1 cellular context compared by ENCODE assay signal in the genomic region with DNA sequence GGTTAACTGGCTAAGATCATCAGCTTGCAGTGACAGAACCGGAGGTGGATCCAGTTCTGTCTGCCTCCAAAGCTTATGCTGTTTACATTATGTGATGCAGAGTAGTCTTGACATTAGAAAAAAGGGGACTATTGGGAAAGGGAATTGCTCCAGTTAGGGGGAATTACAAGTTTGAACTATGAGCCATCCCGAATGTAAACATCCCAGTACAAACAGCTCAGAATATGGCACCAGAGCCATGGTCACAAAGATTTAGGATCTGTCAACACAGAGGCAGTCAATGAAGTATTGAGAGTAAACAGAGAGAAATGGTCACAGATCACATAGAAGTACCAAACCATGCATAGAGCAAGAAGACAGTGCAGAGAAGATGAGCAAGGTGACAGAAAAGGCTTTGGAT.
TF ChIP-seq lines count a peak whose summit lies in the region.

No MANE protein-coding gene starts in this region.

TF ChIP-seq in HepG2, 621 proteins besides CTCF, POLR2A, EP300 and RAD21 (continued from another document and continues in another):
- TF ChIP-seq, protein P1, sequence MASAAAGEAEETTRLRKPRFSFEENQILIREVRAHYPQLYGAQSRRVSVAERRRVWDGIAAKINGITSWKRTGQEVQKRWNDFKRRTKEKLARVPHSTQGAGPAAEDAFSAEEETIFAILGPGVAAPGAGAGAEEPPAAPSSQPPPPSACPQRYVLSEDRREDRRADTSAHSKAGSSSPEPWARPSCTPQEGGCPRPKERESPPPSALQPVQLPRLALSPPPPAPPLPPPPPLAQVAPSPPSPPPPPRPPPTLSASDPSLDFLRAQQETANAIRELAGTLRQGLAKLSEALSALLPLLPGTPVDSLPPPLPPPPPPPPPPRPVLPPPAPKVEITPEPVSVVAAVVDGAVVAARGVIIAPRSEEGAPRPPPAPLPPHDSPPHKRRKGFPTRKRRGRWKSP (CRISPR knock-in tag; IDR thresholded peaks at IDR 0.05), result no peak; the same call in 1 of the 2 replicates
- no peak for TF ChIP-seq RELA (CRISPR knock-in tag; IDR thresholded peaks at IDR 0.05)
- no peak for TF ChIP-seq ZNF230 (CRISPR knock-in tag; IDR thresholded peaks at IDR 0.05)
- TF ChIP-seq SALL1 (CRISPR knock-in tag; IDR thresholded peaks at IDR 0.05), result peak; percentile 94
- TF ChIP-seq, protein P2, sequence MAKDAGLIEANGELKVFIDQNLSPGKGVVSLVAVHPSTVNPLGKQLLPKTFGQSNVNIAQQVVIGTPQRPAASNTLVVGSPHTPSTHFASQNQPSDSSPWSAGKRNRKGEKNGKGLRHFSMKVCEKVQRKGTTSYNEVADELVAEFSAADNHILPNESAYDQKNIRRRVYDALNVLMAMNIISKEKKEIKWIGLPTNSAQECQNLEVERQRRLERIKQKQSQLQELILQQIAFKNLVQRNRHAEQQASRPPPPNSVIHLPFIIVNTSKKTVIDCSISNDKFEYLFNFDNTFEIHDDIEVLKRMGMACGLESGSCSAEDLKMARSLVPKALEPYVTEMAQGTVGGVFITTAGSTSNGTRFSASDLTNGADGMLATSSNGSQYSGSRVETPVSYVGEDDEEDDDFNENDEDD (CRISPR knock-in tag; IDR thresholded peaks at IDR 0.05; ENCODE audit: borderline replicate concordance), result no peak
- peak; percentile 87 for TF ChIP-seq SOX5 (CRISPR knock-in tag; IDR thresholded peaks at IDR 0.05; ENCODE audit: borderline replicate concordance)
- TF ChIP-seq ESRRA (CRISPR knock-in tag; IDR thresholded peaks at IDR 0.05; ENCODE audit: low read depth), result 0 out of 2 replicates have a peak, but pooled peaks have one; percentile 32
- no peak for TF ChIP-seq ZNF234 (CRISPR knock-in tag; conservative IDR thresholded peaks at IDR 0.05)
- TF ChIP-seq ZNF251 (CRISPR knock-in tag; IDR thresholded peaks at IDR 0.05), result no peak
- TF ChIP-seq ZNF335 (CRISPR knock-in tag; IDR thresholded peaks at IDR 0.05), result peak; percentile 49; the same call in 1 of the 2 replicates
- TF ChIP-seq, protein P3, sequence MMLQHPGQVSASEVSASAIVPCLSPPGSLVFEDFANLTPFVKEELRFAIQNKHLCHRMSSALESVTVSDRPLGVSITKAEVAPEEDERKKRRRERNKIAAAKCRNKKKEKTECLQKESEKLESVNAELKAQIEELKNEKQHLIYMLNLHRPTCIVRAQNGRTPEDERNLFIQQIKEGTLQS (CRISPR knock-in tag; IDR thresholded peaks at IDR 0.05), result peak; percentile 80
- TF ChIP-seq NFATC3 (CRISPR knock-in tag; IDR thresholded peaks at IDR 0.05), result no peak
- no peak for TF ChIP-seq NBN (conservative IDR thresholded peaks at IDR 0.05)
- TF ChIP-seq, protein P4, sequence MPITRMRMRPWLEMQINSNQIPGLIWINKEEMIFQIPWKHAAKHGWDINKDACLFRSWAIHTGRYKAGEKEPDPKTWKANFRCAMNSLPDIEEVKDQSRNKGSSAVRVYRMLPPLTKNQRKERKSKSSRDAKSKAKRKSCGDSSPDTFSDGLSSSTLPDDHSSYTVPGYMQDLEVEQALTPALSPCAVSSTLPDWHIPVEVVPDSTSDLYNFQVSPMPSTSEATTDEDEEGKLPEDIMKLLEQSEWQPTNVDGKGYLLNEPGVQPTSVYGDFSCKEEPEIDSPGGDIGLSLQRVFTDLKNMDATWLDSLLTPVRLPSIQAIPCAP (CRISPR knock-in tag; IDR thresholded peaks at IDR 0.05; ENCODE audit: low read depth), result no peak
- peak; percentile 76 for TF ChIP-seq ZNF670 (CRISPR knock-in tag; IDR thresholded peaks at IDR 0.05; ENCODE audit: borderline replicate concordance)
- TF ChIP-seq ATAD3A (CRISPR knock-in tag; IDR thresholded peaks at IDR 0.05), result no peak
- TF ChIP-seq ZNF317 (CRISPR knock-in tag; IDR thresholded peaks at IDR 0.05), result no peak
- 0 out of 2 replicates have a peak, but pooled peaks have one; percentile 37 for TF ChIP-seq ZBTB21 (CRISPR knock-in tag; IDR thresholded peaks at IDR 0.05)
- peak; percentile 83 for TF ChIP-seq ZNF781 (CRISPR knock-in tag; IDR thresholded peaks at IDR 0.05; ENCODE audit: borderline replicate concordance, not compliant biosample characterization)
- TF ChIP-seq NFKB2 (CRISPR knock-in tag; IDR thresholded peaks at IDR 0.05; ENCODE audit: borderline replicate concordance), result no peak
- no peak for TF ChIP-seq ZNF10 (CRISPR knock-in tag; IDR thresholded peaks at IDR 0.05; ENCODE audit: borderline replicate concordance, low read depth)
- peak; percentile 76 for TF ChIP-seq THAP11 (CRISPR knock-in tag; IDR thresholded peaks at IDR 0.05)
- TF ChIP-seq AGO1 (IDR thresholded peaks at IDR 0.05; ENCODE audit: low read depth, low read length, poor library complexity, severe bottlenecking), result no peak
- peak; percentile 99 for TF ChIP-seq HDAC2 (CRISPR knock-in tag; IDR thresholded peaks at IDR 0.05)
- TF ChIP-seq ZNF562 (CRISPR knock-in tag; IDR thresholded peaks at IDR 0.05; ENCODE audit: borderline replicate concordance), result no peak
- no peak for TF ChIP-seq ZNF549 (CRISPR knock-in tag; IDR thresholded peaks at IDR 0.05)
- TF ChIP-seq, protein P5, sequence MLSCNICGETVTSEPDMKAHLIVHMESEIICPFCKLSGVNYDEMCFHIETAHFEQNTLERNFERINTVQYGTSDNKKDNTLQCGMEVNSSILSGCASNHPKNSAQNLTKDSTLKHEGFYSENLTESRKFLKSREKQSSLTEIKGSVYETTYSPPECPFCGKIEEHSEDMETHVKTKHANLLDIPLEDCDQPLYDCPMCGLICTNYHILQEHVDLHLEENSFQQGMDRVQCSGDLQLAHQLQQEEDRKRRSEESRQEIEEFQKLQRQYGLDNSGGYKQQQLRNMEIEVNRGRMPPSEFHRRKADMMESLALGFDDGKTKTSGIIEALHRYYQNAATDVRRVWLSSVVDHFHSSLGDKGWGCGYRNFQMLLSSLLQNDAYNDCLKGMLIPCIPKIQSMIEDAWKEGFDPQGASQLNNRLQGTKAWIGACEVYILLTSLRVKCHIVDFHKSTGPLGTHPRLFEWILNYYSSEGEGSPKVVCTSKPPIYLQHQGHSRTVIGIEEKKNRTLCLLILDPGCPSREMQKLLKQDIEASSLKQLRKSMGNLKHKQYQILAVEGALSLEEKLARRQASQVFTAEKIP (CRISPR knock-in tag; IDR thresholded peaks at IDR 0.05; ENCODE audit: borderline replicate concordance), result no peak
- TF ChIP-seq HNRNPH1 (optimal IDR thresholded peaks at IDR 0.05; ENCODE audit: low read depth, low read length), result no peak
- TF ChIP-seq, protein P6, sequence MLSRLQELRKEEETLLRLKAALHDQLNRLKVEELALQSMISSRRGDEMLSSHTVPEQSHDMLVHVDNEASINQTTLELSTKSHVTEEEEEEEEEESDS (CRISPR knock-in tag; IDR thresholded peaks at IDR 0.05; ENCODE audit: borderline replicate concordance), result peak; percentile 79; the same call in 1 of the 2 replicates
- TF ChIP-seq ZNF446 (CRISPR knock-in tag; IDR thresholded peaks at IDR 0.05), result no peak
- TF ChIP-seq ZNF616 (CRISPR knock-in tag; IDR thresholded peaks at IDR 0.05; ENCODE audit: low read depth), result no peak
- TF ChIP-seq PTBP1 (IDR thresholded peaks at IDR 0.05; ENCODE audit: low read depth, low read length, poor library complexity, severe bottlenecking), result no peak
- TF ChIP-seq ZNF761 (CRISPR knock-in tag; conservative IDR thresholded peaks at IDR 0.05), result no peak
- TF ChIP-seq, protein P7, sequence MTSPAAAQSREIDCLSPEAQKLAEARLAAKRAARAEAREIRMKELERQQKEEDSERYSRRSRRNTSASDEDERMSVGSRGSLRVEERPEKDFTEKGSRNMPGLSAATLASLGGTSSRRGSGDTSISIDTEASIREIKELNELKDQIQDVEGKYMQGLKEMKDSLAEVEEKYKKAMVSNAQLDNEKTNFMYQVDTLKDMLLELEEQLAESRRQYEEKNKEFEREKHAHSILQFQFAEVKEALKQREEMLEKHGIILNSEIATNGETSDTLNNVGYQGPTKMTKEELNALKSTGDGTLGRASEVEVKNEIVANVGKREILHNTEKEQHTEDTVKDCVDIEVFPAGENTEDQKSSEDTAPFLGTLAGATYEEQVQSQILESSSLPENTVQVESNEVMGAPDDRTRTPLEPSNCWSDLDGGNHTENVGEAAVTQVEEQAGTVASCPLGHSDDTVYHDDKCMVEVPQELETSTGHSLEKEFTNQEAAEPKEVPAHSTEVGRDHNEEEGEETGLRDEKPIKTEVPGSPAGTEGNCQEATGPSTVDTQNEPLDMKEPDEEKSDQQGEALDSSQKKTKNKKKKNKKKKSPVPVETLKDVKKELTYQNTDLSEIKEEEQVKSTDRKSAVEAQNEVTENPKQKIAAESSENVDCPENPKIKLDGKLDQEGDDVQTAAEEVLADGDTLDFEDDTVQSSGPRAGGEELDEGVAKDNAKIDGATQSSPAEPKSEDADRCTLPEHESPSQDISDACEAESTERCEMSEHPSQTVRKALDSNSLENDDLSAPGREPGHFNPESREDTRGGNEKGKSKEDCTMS (CRISPR knock-in tag; conservative IDR thresholded peaks at IDR 0.05), result no peak
- no peak for TF ChIP-seq PRMT3 (CRISPR knock-in tag; IDR thresholded peaks at IDR 0.05; ENCODE audit: borderline replicate concordance, low read depth)
- peak; percentile 55; the same call in 1 of the 2 replicates for TF ChIP-seq SMARCE1 (IDR thresholded peaks at IDR 0.05; ENCODE audit: borderline replicate concordance)
- TF ChIP-seq, protein P8, sequence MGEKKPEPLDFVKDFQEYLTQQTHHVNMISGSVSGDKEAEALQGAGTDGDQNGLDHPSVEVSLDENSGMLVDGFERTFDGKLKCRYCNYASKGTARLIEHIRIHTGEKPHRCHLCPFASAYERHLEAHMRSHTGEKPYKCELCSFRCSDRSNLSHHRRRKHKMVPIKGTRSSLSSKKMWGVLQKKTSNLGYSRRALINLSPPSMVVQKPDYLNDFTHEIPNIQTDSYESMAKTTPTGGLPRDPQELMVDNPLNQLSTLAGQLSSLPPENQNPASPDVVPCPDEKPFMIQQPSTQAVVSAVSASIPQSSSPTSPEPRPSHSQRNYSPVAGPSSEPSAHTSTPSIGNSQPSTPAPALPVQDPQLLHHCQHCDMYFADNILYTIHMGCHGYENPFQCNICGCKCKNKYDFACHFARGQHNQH (CRISPR knock-in tag; IDR thresholded peaks at IDR 0.05), result peak; percentile 87
- TF ChIP-seq, protein P9, sequence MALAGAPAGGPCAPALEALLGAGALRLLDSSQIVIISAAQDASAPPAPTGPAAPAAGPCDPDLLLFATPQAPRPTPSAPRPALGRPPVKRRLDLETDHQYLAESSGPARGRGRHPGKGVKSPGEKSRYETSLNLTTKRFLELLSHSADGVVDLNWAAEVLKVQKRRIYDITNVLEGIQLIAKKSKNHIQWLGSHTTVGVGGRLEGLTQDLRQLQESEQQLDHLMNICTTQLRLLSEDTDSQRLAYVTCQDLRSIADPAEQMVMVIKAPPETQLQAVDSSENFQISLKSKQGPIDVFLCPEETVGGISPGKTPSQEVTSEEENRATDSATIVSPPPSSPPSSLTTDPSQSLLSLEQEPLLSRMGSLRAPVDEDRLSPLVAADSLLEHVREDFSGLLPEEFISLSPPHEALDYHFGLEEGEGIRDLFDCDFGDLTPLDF (CRISPR knock-in tag; IDR thresholded peaks at IDR 0.05), result no peak
- TF ChIP-seq NFE2L2 (IDR thresholded peaks at IDR 0.05; ENCODE audit: low read length), result no peak
- no peak for TF ChIP-seq MATR3 (CRISPR knock-in tag; IDR thresholded peaks at IDR 0.05)
- TF ChIP-seq, protein P10, sequence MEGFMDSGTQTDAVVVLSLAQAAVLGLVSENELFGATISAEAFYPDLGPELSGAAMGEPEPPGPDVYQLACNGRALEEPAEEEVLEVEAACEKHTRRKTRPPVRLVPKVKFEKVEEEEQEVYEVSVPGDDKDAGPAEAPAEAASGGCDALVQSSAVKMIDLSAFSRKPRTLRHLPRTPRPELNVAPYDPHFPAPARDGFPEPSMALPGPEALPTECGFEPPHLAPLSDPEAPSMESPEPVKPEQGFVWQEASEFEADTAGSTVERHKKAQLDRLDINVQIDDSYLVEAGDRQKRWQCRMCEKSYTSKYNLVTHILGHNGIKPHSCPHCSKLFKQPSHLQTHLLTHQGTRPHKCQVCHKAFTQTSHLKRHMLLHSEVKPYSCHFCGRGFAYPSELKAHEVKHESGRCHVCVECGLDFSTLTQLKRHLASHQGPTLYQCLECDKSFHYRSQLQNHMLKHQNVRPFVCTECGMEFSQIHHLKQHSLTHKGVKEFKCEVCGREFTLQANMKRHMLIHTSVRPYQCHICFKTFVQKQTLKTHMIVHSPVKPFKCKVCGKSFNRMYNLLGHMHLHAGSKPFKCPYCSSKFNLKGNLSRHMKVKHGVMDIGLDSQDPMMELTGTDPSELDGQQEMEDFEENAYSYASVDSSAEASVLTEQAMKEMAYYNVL (CRISPR knock-in tag; IDR thresholded peaks at IDR 0.05; ENCODE audit: borderline replicate concordance), result peak; percentile 53; the same call in 1 of the 2 replicates
- TF ChIP-seq, protein P11, sequence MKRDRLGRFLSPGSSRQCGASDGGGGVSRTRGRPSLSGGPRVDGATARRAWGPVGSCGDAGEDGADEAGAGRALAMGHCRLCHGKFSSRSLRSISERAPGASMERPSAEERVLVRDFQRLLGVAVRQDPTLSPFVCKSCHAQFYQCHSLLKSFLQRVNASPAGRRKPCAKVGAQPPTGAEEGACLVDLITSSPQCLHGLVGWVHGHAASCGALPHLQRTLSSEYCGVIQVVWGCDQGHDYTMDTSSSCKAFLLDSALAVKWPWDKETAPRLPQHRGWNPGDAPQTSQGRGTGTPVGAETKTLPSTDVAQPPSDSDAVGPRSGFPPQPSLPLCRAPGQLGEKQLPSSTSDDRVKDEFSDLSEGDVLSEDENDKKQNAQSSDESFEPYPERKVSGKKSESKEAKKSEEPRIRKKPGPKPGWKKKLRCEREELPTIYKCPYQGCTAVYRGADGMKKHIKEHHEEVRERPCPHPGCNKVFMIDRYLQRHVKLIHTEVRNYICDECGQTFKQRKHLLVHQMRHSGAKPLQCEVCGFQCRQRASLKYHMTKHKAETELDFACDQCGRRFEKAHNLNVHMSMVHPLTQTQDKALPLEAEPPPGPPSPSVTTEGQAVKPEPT (CRISPR knock-in tag; IDR thresholded peaks at IDR 0.05; ENCODE audit: low read depth), result no peak
- TF ChIP-seq MAFK (conservative IDR thresholded peaks at IDR 0.05 in 1 of 2, IDR thresholded peaks at IDR 0.05 in 1 of 2; ENCODE audit: low read length in 2 of 2), result no peak
- TF ChIP-seq KMT2A (CRISPR knock-in tag; IDR thresholded peaks at IDR 0.05), result no peak
- peak; percentile 7 for TF ChIP-seq ZFP36 (IDR thresholded peaks at IDR 0.05; ENCODE audit: borderline replicate concordance, low read depth, low read length, partially characterized antibody)
- no peak for TF ChIP-seq HNRNPK (IDR thresholded peaks at IDR 0.05; ENCODE audit: low read depth, low read length, poor library complexity, severe bottlenecking)
- no peak for TF ChIP-seq ZNF678 (CRISPR knock-in tag; IDR thresholded peaks at IDR 0.05)
- TF ChIP-seq RCOR2 (CRISPR knock-in tag; IDR thresholded peaks at IDR 0.05), result peak; percentile 85; the same call in 1 of the 2 replicates
